ENCODE assay signal across 25 cellular contexts in genomic region chr10:60101821-60102220, GRCh38.
"Had no signal": no experiment of that assay in that cellular context is flagged by ENCODE, and none has a peak within 500 bp of the region (broad histone marks: within the 10 kb centered on the region; RNA-seq: fewer than 3 reads in every experiment).

No MANE protein-coding gene starts in this region.

- H3K4me3 ChIP-seq: coronary artery, esophagus muscularis mucosa, heart right ventricle, pancreas, right lobe of liver, suprapubic skin, transverse colon had no signal

- H3K4me1 Mint-ChIP-seq: activated naive CD4-positive, alpha-beta T cell treated with anti-CD3 and anti-CD28 coated beads, Interleukin-2, amount 10 ng/mL, durations not matched to agents 7 days and 5 days; activated naive CD8-positive, alpha-beta T cell treated with anti-CD3 and anti-CD28 coated beads, Interleukin-2, amount 50 U/mL, for 24 hours; memory B cell; naive thymus-derived CD8-positive, alpha-beta T cell; stimulated activated naive CD8-positive, alpha-beta T cell treated with anti-CD3 and anti-CD28 coated beads, Interleukin-15, amount 100 ng/mL, for 72 hours had no signal

- H3K36me3 ChIP-seq: brain microvascular endothelial cell, pancreas, right lobe of liver, transverse colon had no signal

- H3K27ac Mint-ChIP-seq: activated naive CD4-positive, alpha-beta T cell treated with anti-CD3 and anti-CD28 coated beads, Interleukin-2, amount 10 ng/mL, durations not matched to agents 7 days and 5 days; activated naive CD8-positive, alpha-beta T cell treated with anti-CD3 and anti-CD28 coated beads, Interleukin-2, amount 50 U/mL, for 24 hours; memory B cell; naive thymus-derived CD8-positive, alpha-beta T cell; stimulated activated naive CD8-positive, alpha-beta T cell treated with anti-CD3 and anti-CD28 coated beads, Interleukin-15, amount 100 ng/mL, for 72 hours had no signal

- H3K4me1 ChIP-seq: suprapubic skin had no signal

- H3K27me3 ChIP-seq: brain microvascular endothelial cell, esophagus muscularis mucosa, heart right ventricle, pancreas, right lobe of liver, suprapubic skin, transverse colon had no signal

- H3K4me3 Mint-ChIP-seq: activated naive CD4-positive, alpha-beta T cell treated with anti-CD3 and anti-CD28 coated beads, Interleukin-2, amount 10 ng/mL, durations not matched to agents 7 days and 5 days; activated naive CD8-positive, alpha-beta T cell treated with anti-CD3 and anti-CD28 coated beads, Interleukin-2, amount 50 U/mL, for 24 hours; memory B cell; naive thymus-derived CD8-positive, alpha-beta T cell; stimulated activated naive CD8-positive, alpha-beta T cell treated with anti-CD3 and anti-CD28 coated beads, Interleukin-15, amount 100 ng/mL, for 72 hours had no signal

- ATAC-seq: activated naive CD8-positive, alpha-beta T cell treated with anti-CD3 and anti-CD28 coated beads, Interleukin-2, amount 50 U/mL, for 24 hours; heart right ventricle; naive thymus-derived CD8-positive, alpha-beta T cell; pancreas; stimulated activated naive CD8-positive, alpha-beta T cell treated with anti-CD3 and anti-CD28 coated beads, Interleukin-15, amount 100 ng/mL, for 72 hours had no signal

- H3K27me3 Mint-ChIP-seq: activated naive CD4-positive, alpha-beta T cell treated with anti-CD3 and anti-CD28 coated beads, Interleukin-2, amount 10 ng/mL, durations not matched to agents 7 days and 5 days; memory B cell; stimulated activated naive CD8-positive, alpha-beta T cell treated with anti-CD3 and anti-CD28 coated beads, Interleukin-15, amount 100 ng/mL, for 72 hours had no signal

- H3K27ac ChIP-seq: brain microvascular endothelial cell, coronary artery, esophagus muscularis mucosa, heart right ventricle, pancreas, right lobe of liver, suprapubic skin, transverse colon, VCaP had no signal

- H3K9me3 ChIP-seq: esophagus muscularis mucosa, heart right ventricle, pancreas, right lobe of liver, suprapubic skin, transverse colon had no signal

- DNase-seq: activated CD4-positive, alpha-beta T cell treated with anti-CD3 and anti-CD28 coated beads, Interleukin-2, amount 50 U/mL, for 1 hour; activated CD4-positive, CD25-positive, alpha-beta regulatory T cell treated with anti-CD3 and anti-CD28 coated beads, Interleukin-2, amount 50 U/mL, for 72 hours; activated CD8-positive, alpha-beta memory T cell treated with anti-CD3 and anti-CD28 coated beads, Interleukin-2, amount 50 U/mL, for 48 hours; activated effector memory CD4-positive, alpha-beta T cell treated with Interleukin-2 at 50 U/mL for 16 hours; activated naive CD4-positive, alpha-beta T cell treated with anti-CD3 and anti-CD28 coated beads, Interleukin-2, amount 10 ng/mL, durations not matched to agents 7 days and 5 days; activated naive CD8-positive, alpha-beta T cell treated with anti-CD3 and anti-CD28 coated beads, Interleukin-2, amount 50 U/mL, for 24 hours; activated T-cell treated with anti-CD3 and anti-CD28 coated beads, Interleukin-2, amount 50 U/mL, for 48 hours; aorta; brain microvascular endothelial cell; central memory CD4-positive, alpha-beta T cell; heart right ventricle; kidney glomerular epithelial cell; naive thymus-derived CD8-positive, alpha-beta T cell; pancreas; right lobe of liver; small intestine; stimulated activated CD4-positive, alpha-beta T cell treated with anti-CD3 and anti-CD28 coated beads, Interleukin-15, amount 100 ng/mL, for 24 hours; stimulated activated CD4-positive, alpha-beta T cell treated with anti-CD3 and anti-CD28 coated beads, Interleukin-2, amount 100 ng/mL, for 48 hours; stimulated activated naive CD8-positive, alpha-beta T cell treated with anti-CD3 and anti-CD28 coated beads, Interleukin-15, amount 100 ng/mL, for 72 hours; transverse colon had no signal

- H3K9me3 Mint-ChIP-seq: activated naive CD4-positive, alpha-beta T cell treated with anti-CD3 and anti-CD28 coated beads, Interleukin-2, amount 10 ng/mL, durations not matched to agents 7 days and 5 days; activated naive CD8-positive, alpha-beta T cell treated with anti-CD3 and anti-CD28 coated beads, Interleukin-2, amount 50 U/mL, for 24 hours; memory B cell; naive thymus-derived CD8-positive, alpha-beta T cell; stimulated activated naive CD8-positive, alpha-beta T cell treated with anti-CD3 and anti-CD28 coated beads, Interleukin-15, amount 100 ng/mL, for 72 hours had no signal
